30 cellular contexts compared by ENCODE assay signal in the genomic region with DNA sequence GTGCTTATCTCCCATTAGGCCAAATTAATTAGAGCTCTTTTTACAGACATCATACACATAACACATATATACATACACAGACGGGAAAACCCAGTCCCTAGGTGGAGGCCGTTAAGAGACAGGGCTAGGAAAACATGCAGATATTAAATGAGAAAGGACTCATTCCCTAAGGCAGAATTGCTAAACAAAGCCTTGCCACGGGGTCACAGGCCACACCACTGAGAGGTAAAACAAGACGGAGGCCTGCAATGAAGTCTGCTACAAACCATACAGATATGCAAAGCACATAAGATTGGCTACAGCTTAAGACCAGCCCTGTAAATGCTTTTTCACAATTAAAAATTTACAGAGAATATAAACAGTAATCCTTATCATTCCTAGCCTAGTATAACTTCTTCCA.
"Had no signal": no experiment of that assay in that cellular context is flagged by ENCODE, and none has a peak within 500 bp of the region (broad histone marks: within the 10 kb centered on the region; RNA-seq: fewer than 3 reads in every experiment).

No MANE protein-coding gene starts in this region.

- H3K27ac ChIP-seq: ascending aorta, breast epithelium, cardiac muscle cell, colonic mucosa, WERI-Rb-1 had no signal

- H3K4me3 Mint-ChIP-seq: activated CD4-positive, alpha-beta memory T cell treated with anti-CD3 and anti-CD28 coated beads, Interleukin-2, amount 10 ng/mL, durations not matched to agents 7 days and 5 days; activated CD4-positive, alpha-beta T cell treated with anti-CD3 and anti-CD28 coated beads for 36 hours; activated CD4-positive, alpha-beta T cell treated with anti-CD3 and anti-CD28 coated beads, Interleukin-2, amount 10 ng/mL, durations not matched to agents 7 days and 5 days; activated naive CD4-positive, alpha-beta T cell treated with anti-CD3 and anti-CD28 coated beads, Interleukin-2, amount 10 ng/mL, durations not matched to agents 7 days and 5 days; activated naive CD8-positive, alpha-beta T cell treated with anti-CD3 and anti-CD28 coated beads, Interleukin-2, amount 10 ng/mL, durations not matched to agents 7 days and 5 days; activated T-cell treated with anti-CD3 and anti-CD28 coated beads, Interleukin-2, amount 50 U/mL, for 24 hours; activated T-cell treated with anti-CD3 and anti-CD28 coated beads, Interleukin-2, amount 50 U/mL, for 72 hours; brain; T-helper 17 cell; T-helper 2 cell treated with Interferon-gamma antibody and Interleukin-4, amounts not matched to agents 5 μg/mL and 100 μg/mL, for 36 hours had no signal

- H3K4me1 Mint-ChIP-seq: activated CD4-positive, alpha-beta memory T cell treated with anti-CD3 and anti-CD28 coated beads, Interleukin-2, amount 10 ng/mL, durations not matched to agents 7 days and 5 days; activated CD4-positive, alpha-beta T cell treated with anti-CD3 and anti-CD28 coated beads for 36 hours; activated CD4-positive, alpha-beta T cell treated with anti-CD3 and anti-CD28 coated beads, Interleukin-2, amount 10 ng/mL, durations not matched to agents 7 days and 5 days; activated naive CD4-positive, alpha-beta T cell treated with anti-CD3 and anti-CD28 coated beads, Interleukin-2, amount 10 ng/mL, durations not matched to agents 7 days and 5 days; activated naive CD8-positive, alpha-beta T cell treated with anti-CD3 and anti-CD28 coated beads, Interleukin-2, amount 10 ng/mL, durations not matched to agents 7 days and 5 days; brain; T-helper 17 cell had no signal

- H3K27ac Mint-ChIP-seq: activated CD4-positive, alpha-beta memory T cell treated with anti-CD3 and anti-CD28 coated beads, Interleukin-2, amount 10 ng/mL, durations not matched to agents 7 days and 5 days; activated CD4-positive, alpha-beta T cell treated with anti-CD3 and anti-CD28 coated beads for 36 hours; activated CD4-positive, alpha-beta T cell treated with anti-CD3 and anti-CD28 coated beads, Interleukin-2, amount 10 ng/mL, durations not matched to agents 7 days and 5 days; activated naive CD4-positive, alpha-beta T cell treated with anti-CD3 and anti-CD28 coated beads, Interleukin-2, amount 10 ng/mL, durations not matched to agents 7 days and 5 days; activated naive CD4-positive, alpha-beta T cell treated with anti-CD3 and anti-CD28 coated beads, Interleukin-2, amount 50 U/mL, for 72 hours; activated naive CD8-positive, alpha-beta T cell treated with anti-CD3 and anti-CD28 coated beads, Interleukin-2, amount 10 ng/mL, durations not matched to agents 7 days and 5 days; activated T-cell treated with anti-CD3 and anti-CD28 coated beads, Interleukin-2, amount 50 U/mL, for 24 hours; activated T-cell treated with anti-CD3 and anti-CD28 coated beads, Interleukin-2, amount 50 U/mL, for 72 hours; brain; T-helper 17 cell; T-helper 2 cell treated with Interferon-gamma antibody and Interleukin-4, amounts not matched to agents 5 μg/mL and 100 μg/mL, for 36 hours had no signal

- H3K27me3 ChIP-seq: ascending aorta, breast epithelium, cardiac muscle cell, colonic mucosa had no signal

- H3K36me3 ChIP-seq: ascending aorta, breast epithelium, cardiac muscle cell, colonic mucosa, WERI-Rb-1 had no signal

- H3K36me3 Mint-ChIP-seq: activated naive CD4-positive, alpha-beta T cell treated with anti-CD3 and anti-CD28 coated beads, Interleukin-2, amount 10 ng/mL, durations not matched to agents 7 days and 5 days; activated naive CD8-positive, alpha-beta T cell treated with anti-CD3 and anti-CD28 coated beads, Interleukin-2, amount 10 ng/mL, durations not matched to agents 7 days and 5 days; brain had no signal

- H3K27me3 Mint-ChIP-seq: activated CD4-positive, alpha-beta memory T cell treated with anti-CD3 and anti-CD28 coated beads, Interleukin-2, amount 10 ng/mL, durations not matched to agents 7 days and 5 days; activated CD4-positive, alpha-beta T cell treated with anti-CD3 and anti-CD28 coated beads for 36 hours; activated CD4-positive, alpha-beta T cell treated with anti-CD3 and anti-CD28 coated beads, Interleukin-2, amount 10 ng/mL, durations not matched to agents 7 days and 5 days; activated naive CD4-positive, alpha-beta T cell treated with anti-CD3 and anti-CD28 coated beads, Interleukin-2, amount 10 ng/mL, durations not matched to agents 7 days and 5 days; activated naive CD8-positive, alpha-beta T cell treated with anti-CD3 and anti-CD28 coated beads, Interleukin-2, amount 10 ng/mL, durations not matched to agents 7 days and 5 days; activated T-cell treated with anti-CD3 and anti-CD28 coated beads, Interleukin-2, amount 50 U/mL, for 24 hours; brain; T-helper 17 cell had no signal

- ATAC-seq: activated CD4-positive, alpha-beta T cell treated with anti-CD3 and anti-CD28 coated beads for 36 hours; activated naive CD4-positive, alpha-beta T cell treated with anti-CD3 and anti-CD28 coated beads, Interleukin-2, amount 50 U/mL, for 72 hours; activated T-cell treated with anti-CD3 and anti-CD28 coated beads, Interleukin-2, amount 50 U/mL, for 72 hours; esophagus mucosa; T-helper 17 cell had no signal

- H3K4me1 ChIP-seq: ascending aorta, breast epithelium, colonic mucosa had no signal

- H3K9me3 ChIP-seq: colonic mucosa had no signal

- H3K4me3 ChIP-seq: ascending aorta, breast epithelium, cardiac muscle cell, colonic mucosa had no signal

- DNase-seq: activated CD4-positive, alpha-beta memory T cell treated with anti-CD3 and anti-CD28 coated beads, Interleukin-2, amount 10 ng/mL, durations not matched to agents 7 days and 5 days; activated CD4-positive, alpha-beta T cell treated with anti-CD3 and anti-CD28 coated beads for 36 hours; activated CD4-positive, alpha-beta T cell treated with anti-CD3 and anti-CD28 coated beads, Interleukin-2, amount 10 ng/mL, durations not matched to agents 7 days and 5 days; activated CD4-positive, alpha-beta T cell treated with anti-CD3 and anti-CD28 coated beads, Interleukin-2, amount 50 U/mL, for 4 hours; activated CD4-positive, CD25-positive, alpha-beta regulatory T cell; activated CD4-positive, CD25-positive, alpha-beta regulatory T cell treated with anti-CD3 and anti-CD28 coated beads, Interleukin-2, amount 50 U/mL, for 72 hours; activated CD8-positive, alpha-beta memory T cell treated with anti-CD3 and anti-CD28 coated beads, Interleukin-2, amount 50 U/mL, for 48 hours; activated gamma-delta T cell; activated naive CD4-positive, alpha-beta T cell; activated naive CD4-positive, alpha-beta T cell treated with anti-CD3 and anti-CD28 coated beads, Interleukin-2, amount 10 ng/mL, durations not matched to agents 7 days and 5 days; activated naive CD8-positive, alpha-beta T cell treated with anti-CD3 and anti-CD28 coated beads, Interleukin-2, amount 10 ng/mL, durations not matched to agents 7 days and 5 days; activated T-cell treated with anti-CD3 and anti-CD28 coated beads for 4 hours; activated T-cell treated with anti-CD3 and anti-CD28 coated beads, Interleukin-2, amount 50 U/mL, for 24 hours; activated T-cell treated with anti-CD3 and anti-CD28 coated beads, Interleukin-2, amount 50 U/mL, for 72 hours; central memory CD4-positive, alpha-beta T cell; cerebellar nuclear complex; colonic mucosa; effector CD8-positive, alpha-beta T cell; head of caudate nucleus; T-helper 1 cell; T-helper 17 cell; T1000; WERI-Rb-1 had no signal
